ENCODE assay signal across 14 cellular contexts in genomic region chr15:51368307-51368706, GRCh38. TPM values are rescaled to one million over a fixed set of nuclear protein-coding genes. Genes with fewer than 3 reads are reported as not detected.
"Had no signal": no experiment of that assay in that cellular context is flagged by ENCODE, and none has a peak within 500 bp of the region (broad histone marks: within the 10 kb centered on the region; RNA-seq: fewer than 3 reads in every experiment).

No MANE protein-coding gene starts in this region.

- H3K27me3 ChIP-seq: left lung, thyroid gland had no signal

- H3K9me3 Mint-ChIP-seq: activated naive CD4-positive, alpha-beta T cell treated with anti-CD3 and anti-CD28 coated beads, Interleukin-2, amount 10 ng/mL, durations not matched to agents 7 days and 5 days; activated T-helper 17 cell treated with anti-CD3 and anti-CD28 coated beads, Interleukin-2, amount 50 U/mL, for 72 hours; memory B cell; natural killer cell; stimulated activated naive CD8-positive, alpha-beta T cell treated with anti-CD3 and anti-CD28 coated beads, Interleukin-15, Interleukin-2, amounts not matched to agents 100 ng/mL and 50 ng/mL, for 24 hours had no signal

- DNase-seq: activated CD4-positive, alpha-beta T cell treated with anti-CD3 and anti-CD28 coated beads, Interleukin-2, amount 50 U/mL, for 1 hour; activated naive CD4-positive, alpha-beta T cell treated with anti-CD3 and anti-CD28 coated beads, Interleukin-2, amount 10 ng/mL, durations not matched to agents 7 days and 5 days; hippocampal formation; left lung; natural killer cell; SW 1271; thyroid gland had no signal

- H3K36me3 Mint-ChIP-seq: activated naive CD4-positive, alpha-beta T cell treated with anti-CD3 and anti-CD28 coated beads, Interleukin-2, amount 10 ng/mL, durations not matched to agents 7 days and 5 days; memory B cell; natural killer cell had no signal

- H3K27ac ChIP-seq: thyroid gland had no signal

- ATAC-seq: activated CD4-positive, CD25-positive, alpha-beta regulatory T cell treated with anti-CD3 and anti-CD28 coated beads, Interleukin-2, amount 50 U/mL, for 24 hours; activated T-helper 17 cell treated with anti-CD3 and anti-CD28 coated beads, Interleukin-2, amount 50 U/mL, for 72 hours; natural killer cell had no signal

- H3K4me1 Mint-ChIP-seq: activated naive CD4-positive, alpha-beta T cell treated with anti-CD3 and anti-CD28 coated beads, Interleukin-2, amount 10 ng/mL, durations not matched to agents 7 days and 5 days; activated T-helper 17 cell treated with anti-CD3 and anti-CD28 coated beads, Interleukin-2, amount 50 U/mL, for 72 hours; memory B cell; natural killer cell had no signal

- H3K9me3 ChIP-seq: left lung, thyroid gland had no signal

- H3K27me3 Mint-ChIP-seq: memory B cell; stimulated activated naive CD8-positive, alpha-beta T cell treated with anti-CD3 and anti-CD28 coated beads, Interleukin-15, Interleukin-2, amounts not matched to agents 100 ng/mL and 50 ng/mL, for 24 hours had no signal

- FAIRE-seq: keratinocyte, urothelium cell line had no signal

- H3K27ac Mint-ChIP-seq: activated naive CD4-positive, alpha-beta T cell treated with anti-CD3 and anti-CD28 coated beads, Interleukin-2, amount 10 ng/mL, durations not matched to agents 7 days and 5 days; activated T-helper 17 cell treated with anti-CD3 and anti-CD28 coated beads, Interleukin-2, amount 50 U/mL, for 72 hours; memory B cell; natural killer cell; stimulated activated naive CD8-positive, alpha-beta T cell treated with anti-CD3 and anti-CD28 coated beads, Interleukin-15, Interleukin-2, amounts not matched to agents 100 ng/mL and 50 ng/mL, for 24 hours had no signal

- H3K4me3 ChIP-seq: left lung, thyroid gland had no signal

- H3K36me3 ChIP-seq: left lung, thyroid gland had no signal

- H3K4me3 Mint-ChIP-seq: activated naive CD4-positive, alpha-beta T cell treated with anti-CD3 and anti-CD28 coated beads, Interleukin-2, amount 10 ng/mL, durations not matched to agents 7 days and 5 days; activated T-helper 17 cell treated with anti-CD3 and anti-CD28 coated beads, Interleukin-2, amount 50 U/mL, for 72 hours; memory B cell; natural killer cell; stimulated activated naive CD8-positive, alpha-beta T cell treated with anti-CD3 and anti-CD28 coated beads, Interleukin-15, Interleukin-2, amounts not matched to agents 100 ng/mL and 50 ng/mL, for 24 hours had no signal

RNA-seq across cellular contexts. Expression of gene GLDN, which starts 26.9 kb away (rescaled TPM):
- total RNA-seq: activated CD8-positive, alpha-beta memory T cell treated with anti-CD3 and anti-CD28 coated beads for 36 hours; activated T-helper 17 cell treated with anti-CD3 and anti-CD28 coated beads, Interleukin-2, amount 50 U/mL, for 72 hours; natural killer cell had no signal

RNA-seq across cellular contexts. Expression of gene CYP19A1, which starts 29.9 kb away (rescaled TPM):
- total RNA-seq: activated CD8-positive, alpha-beta memory T cell treated with anti-CD3 and anti-CD28 coated beads for 36 hours; natural killer cell had no signal
- polyA plus RNA-seq: keratinocyte had no signal
